1 cellular context compared by ENCODE assay signal in the genomic region with DNA sequence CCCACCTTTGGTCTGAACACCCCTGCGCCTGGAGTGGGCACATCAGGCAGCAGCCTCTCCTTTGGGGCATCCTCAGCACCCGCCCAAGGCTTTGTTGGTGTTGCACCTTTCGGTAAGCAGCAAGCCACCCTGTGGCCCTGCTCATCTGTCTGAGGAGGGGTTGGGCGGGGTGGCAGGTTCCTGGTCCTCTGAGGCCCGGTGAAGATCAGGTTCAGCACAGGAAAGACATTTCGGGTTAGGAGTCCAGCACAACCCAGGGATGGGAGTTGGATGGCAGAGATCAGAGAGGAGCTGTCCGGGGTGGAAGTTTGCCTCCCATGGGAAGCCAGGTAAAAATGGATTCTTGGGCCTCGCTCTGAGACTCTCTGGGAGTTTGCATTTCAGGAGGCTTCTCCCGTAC. TPM values are rescaled to one million over a fixed set of nuclear protein-coding genes. Genes with fewer than 3 reads are reported as not detected.
"Had no signal": no experiment of that assay in that cellular context is flagged by ENCODE, and none has a peak within 500 bp of the region (broad histone marks: within the 10 kb centered on the region; RNA-seq: fewer than 3 reads in every experiment).

No MANE protein-coding gene starts in this region.

RNA-seq across cellular contexts. Expression of a gene that starts 23.7 kb away (rescaled TPM):
- total RNA-seq: SK-MEL-5 had no signal
